13 cellular contexts compared by ENCODE assay signal in genomic region chr9:127946728-127947127, GRCh38. TPM values are rescaled to one million over a fixed set of nuclear protein-coding genes. Genes with fewer than 3 reads are reported as not detected.
DNase-seq lines count a peak whose midpoint lies in the region; TF ChIP-seq lines count a peak whose summit lies in the region.
"Had no signal": no experiment of that assay in that cellular context is flagged by ENCODE, and none has a peak within 500 bp of the region (broad histone marks: within the 10 kb centered on the region; RNA-seq: fewer than 3 reads in every experiment).

No MANE protein-coding gene starts in this region.

- TF ChIP-seq CTCF in stomach (IDR thresholded peaks at IDR 0.05) (no peak), testis (IDR thresholded peaks at IDR 0.05) (no peak)

- no peak for DNase-seq in activated naive CD4-positive, alpha-beta T cell treated with anti-CD3 and anti-CD28 coated beads, Interleukin-2, amount 50 U/mL, for 16 hours
- DNase-seq in activated naive CD8-positive, alpha-beta T cell treated with anti-CD3 and anti-CD28 coated beads for 36 hours = no peak
- DNase-seq in stomach (no peak), KBM-7 (no peak), testis (no peak)
- DNase-seq: ACHN, mesendoderm, NCI-H2171 treated with DMSO at 0.1 percent for 48 hours, spleen, upper lobe of left lung had no signal

- TF ChIP-seq EP300 in stomach (IDR thresholded peaks at IDR 0.05) = no peak

- H3K9me3 ChIP-seq in stomach (no peaks in the 10 kb centered on the region), testis (no peaks in the 10 kb centered on the region)
- H3K9me3 ChIP-seq: ascending aorta, spleen, upper lobe of left lung had no signal

- H3K4me3 ChIP-seq in stomach = no peak overlapping the region
- H3K4me3 ChIP-seq in testis = no peak overlapping the region
- H3K4me3 ChIP-seq: ascending aorta, SK-N-MC, spleen, upper lobe of left lung had no signal

- peaks cover 54% of the 10 kb centered on the region for H3K4me1 Mint-ChIP-seq in activated naive CD4-positive, alpha-beta T cell treated with anti-CD3 and anti-CD28 coated beads, Interleukin-2, amount 50 U/mL, for 24 hours
- peaks cover 59% of the 10 kb centered on the region for H3K4me1 Mint-ChIP-seq in activated naive CD8-positive, alpha-beta T cell treated with anti-CD3 and anti-CD28 coated beads for 36 hours

- H3K27me3 ChIP-seq in stomach (no peaks in the 10 kb centered on the region), testis (no peaks in the 10 kb centered on the region)
- H3K27me3 ChIP-seq: ascending aorta, spleen, upper lobe of left lung had no signal

- no peaks in the 10 kb centered on the region for H3K9me3 Mint-ChIP-seq in activated naive CD4-positive, alpha-beta T cell treated with anti-CD3 and anti-CD28 coated beads, Interleukin-2, amount 50 U/mL, for 24 hours
- no peaks in the 10 kb centered on the region for H3K9me3 Mint-ChIP-seq in activated naive CD8-positive, alpha-beta T cell treated with anti-CD3 and anti-CD28 coated beads for 36 hours

- TF ChIP-seq POLR2A in stomach (IDR thresholded peaks at IDR 0.05) = no peak
- no peak for TF ChIP-seq POLR2A in testis (IDR thresholded peaks at IDR 0.05)

- H3K27ac Mint-ChIP-seq in activated naive CD4-positive, alpha-beta T cell treated with anti-CD3 and anti-CD28 coated beads, Interleukin-2, amount 50 U/mL, for 24 hours = peak overlapping the region; percentile 68
- peak overlapping the region; percentile 74 for H3K27ac Mint-ChIP-seq in activated naive CD8-positive, alpha-beta T cell treated with anti-CD3 and anti-CD28 coated beads for 36 hours

- H3K36me3 ChIP-seq in stomach = peaks cover 34 to 95% (median 74%) of the 10 kb centered on the region in 4 donors
- peaks cover 5% of the 10 kb centered on the region for H3K36me3 ChIP-seq in testis (ENCODE audit: low read depth, missing control alignments)

- H3K36me3 Mint-ChIP-seq in activated naive CD4-positive, alpha-beta T cell treated with anti-CD3 and anti-CD28 coated beads, Interleukin-2, amount 50 U/mL, for 24 hours = peaks cover 6% of the 10 kb centered on the region
- peaks cover 28% of the 10 kb centered on the region for H3K36me3 Mint-ChIP-seq in activated naive CD8-positive, alpha-beta T cell treated with anti-CD3 and anti-CD28 coated beads for 36 hours

- WGBS in stomach, 5 donors = 54 to 81% (median 57%) methylated on average over 2 to 3 of the region's 3 CpGs
- 51 to 63% methylated on average over 2 to 3 of the region's 3 CpGs for WGBS in testis, 2 donors

- H3K4me3 Mint-ChIP-seq in activated naive CD4-positive, alpha-beta T cell treated with anti-CD3 and anti-CD28 coated beads, Interleukin-2, amount 50 U/mL, for 24 hours = no peak overlapping the region
- H3K4me3 Mint-ChIP-seq in activated naive CD8-positive, alpha-beta T cell treated with anti-CD3 and anti-CD28 coated beads for 36 hours = no peak overlapping the region

- peaks cover 22 to 78% (median 53%) of the 10 kb centered on the region in 4 donors for H3K4me1 ChIP-seq in stomach
- H3K4me1 ChIP-seq in testis = peaks cover 54% of the 10 kb centered on the region

- intact Hi-C loops in stomach (cut with DNase I; ENCODE audit: low total_unique reads) = no loop called here
- intact Hi-C loops in testis (cut with DNase I; ENCODE audit: low total_unique reads) = loop anchor here (5.0 kb wide), 1 partner anchor 86 kb away; no protein-coding TSS in a partner anchor

- peak overlapping the region in 3 of 5 donors; percentile 9 to 20 (median 10) for H3K27ac ChIP-seq in stomach
- H3K27ac ChIP-seq in testis = peak overlapping the region in 1 of 2 donors; percentile 56
- H3K27ac ChIP-seq: ascending aorta, SK-N-MC had no signal

- H3K27me3 Mint-ChIP-seq in activated naive CD4-positive, alpha-beta T cell treated with anti-CD3 and anti-CD28 coated beads, Interleukin-2, amount 50 U/mL, for 24 hours = no peaks in the 10 kb centered on the region
- no peaks in the 10 kb centered on the region for H3K27me3 Mint-ChIP-seq in activated naive CD8-positive, alpha-beta T cell treated with anti-CD3 and anti-CD28 coated beads for 36 hours

- in situ Hi-C loops in KBM-7 (cut with MboI; ENCODE audit: low pct_unique_long_range_greater_than_20kb, low sequenced_read_pairs) = no loop called here

RNA-seq across cellular contexts. Expression of gene DPM2, which starts 9.1 kb away (rescaled TPM):
- 10 to 100 TPM; 55.4 to 57.6 TPM for total RNA-seq in activated naive CD8-positive, alpha-beta T cell treated with anti-CD3 and anti-CD28 coated beads for 36 hours
- total RNA-seq in stomach = 10 to 100 TPM in 4 of 5 donors, 1 to 10 TPM in 1; 1.7 to 98.2 (median 55.4) TPM
- 10 to 100 TPM; 27.0 to 38.0 (median 32.5) TPM for polyA plus RNA-seq in stomach
- total RNA-seq in testis = 10 to 100 TPM; 33.5 to 36.4 TPM
- polyA plus RNA-seq in testis (ENCODE audit: insufficient read depth, low read depth, low replicate concordance) = 46.6 TPM

RNA-seq across cellular contexts. Expression of gene PIP5KL1, which starts 16.2 kb away (rescaled TPM):
- 1 to 10 TPM; 2.3 to 3.2 TPM for total RNA-seq in activated naive CD8-positive, alpha-beta T cell treated with anti-CD3 and anti-CD28 coated beads for 36 hours
- total RNA-seq in stomach (10 to 100 TPM in 3 of 5 donors, under 1 TPM in 1, not detected in 1; 0.55 to 98.0 (median 19.1) TPM), testis (10 to 100 TPM in 1 of 2 donors, 1 to 10 TPM in 1; 8.4 to 10.2 TPM)
- polyA plus RNA-seq in stomach (1 to 10 TPM in 2 of 3 donors, under 1 TPM in 1; 0.50 to 3.3 (median 2.3) TPM), testis (ENCODE audit: insufficient read depth, low read depth, low replicate concordance) (3.9 TPM)
- total RNA-seq: ascending aorta had no signal

RNA-seq across cellular contexts. Expression of gene ST6GALNAC4, which starts 29.9 kb away (rescaled TPM):
- total RNA-seq in activated naive CD8-positive, alpha-beta T cell treated with anti-CD3 and anti-CD28 coated beads for 36 hours = 10 to 100 TPM; 45.3 to 51.2 TPM
- total RNA-seq in stomach (10 to 100 TPM in 3 of 5 donors, 1 to 10 TPM in 2; 3.7 to 33.6 (median 14.5) TPM), testis (10 to 100 TPM; 18.8 to 24.7 TPM)
- polyA plus RNA-seq in stomach (10 to 100 TPM; 10.5 to 14.2 (median 11.8) TPM), testis (ENCODE audit: insufficient read depth, low read depth, low replicate concordance) (10.3 TPM)

RNA-seq across cellular contexts. Expression of gene EEIG1, which starts 34.1 kb away (rescaled TPM):
- total RNA-seq in activated naive CD8-positive, alpha-beta T cell treated with anti-CD3 and anti-CD28 coated beads for 36 hours = 10 to 100 TPM; 77.2 to 83.8 TPM
- total RNA-seq in stomach (100 to 1,000 TPM in 2 of 5 donors, 10 to 100 TPM in 3; 26.3 to 406 (median 83.4) TPM), testis (100 to 1,000 TPM; 119 to 129 TPM)
- polyA plus RNA-seq in stomach (100 to 1,000 TPM in 1 of 3 donors, 10 to 100 TPM in 2; 24.4 to 118 (median 38.5) TPM), testis (ENCODE audit: insufficient read depth, low read depth, low replicate concordance) (75.7 TPM)

RNA-seq across cellular contexts. Expression of gene ST6GALNAC6, which starts 47.3 kb away (rescaled TPM):
- 10 to 100 TPM; 44.5 to 45.1 TPM for total RNA-seq in activated naive CD8-positive, alpha-beta T cell treated with anti-CD3 and anti-CD28 coated beads for 36 hours
- 100 to 1,000 TPM in 2 of 5 donors, 10 to 100 TPM in 3; 18.0 to 145 (median 92.4) TPM for total RNA-seq in stomach
- polyA plus RNA-seq in stomach = 10 to 100 TPM; 32.8 to 63.8 (median 42.2) TPM
- 10 to 100 TPM; 46.3 to 70.3 TPM for total RNA-seq in testis
- 43.0 TPM for polyA plus RNA-seq in testis (ENCODE audit: insufficient read depth, low read depth, low replicate concordance)
